ENCODE assay signal across 8 cellular contexts in the genomic region with DNA sequence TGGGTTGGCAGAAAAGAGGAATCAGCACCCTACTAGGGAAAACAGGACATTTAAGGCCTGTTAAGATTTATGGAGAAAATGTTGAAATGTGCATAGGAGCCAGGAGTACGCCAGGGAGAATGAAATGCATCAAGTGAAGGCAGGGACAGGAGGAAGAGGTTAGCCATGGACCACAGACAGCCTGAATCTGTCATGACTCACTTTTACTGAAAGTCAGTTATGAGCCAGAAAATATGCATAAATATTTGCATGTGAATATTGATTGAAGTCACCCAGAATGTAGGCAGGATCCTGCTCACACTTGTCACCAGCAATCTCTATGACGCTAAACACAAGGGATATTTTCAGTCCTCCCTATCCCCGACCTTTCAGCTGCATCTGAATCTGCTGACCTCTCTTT. TPM values are rescaled to one million over a fixed set of nuclear protein-coding genes. Genes with fewer than 3 reads are reported as not detected.
DNase-seq lines count a peak whose midpoint lies in the region; ATAC-seq and TF ChIP-seq lines count a peak whose summit lies in the region.

No MANE protein-coding gene starts in this region.

- peaks cover 5 to 22% of the 10 kb centered on the region in 2 experiments; a peak in 3 of 4 replicates for H3K4me1 ChIP-seq in SK-N-SH (ENCODE audit: control insufficient read depth in 1 of 2, insufficient read depth in 2 of 2, low read depth in 1 of 2, low read length in 1 of 2)

- TF ChIP-seq EP300 in SK-N-SH (IDR thresholded peaks at IDR 0.05; ENCODE audit: borderline replicate concordance in 1 of 2, low read depth in 1 of 2, low read length in 1 of 2), result peak; percentile 76 to 91

- H3F3A ChIP-seq in SK-N-SH (replicated peaks; ENCODE audit: insufficient read depth), result peaks cover 55% of the 10 kb centered on the region

- H3K4me2 ChIP-seq in SK-N-SH, result peak overlapping the region; percentile 77

- CTCF ChIA-PET in SK-N-SH (lab: Yijun Ruan, JAX), result no interaction called here

- no peaks in the 10 kb centered on the region for H3K9me2 ChIP-seq in SK-N-SH

- peaks cover 20% of the 10 kb centered on the region for H3K79me2 ChIP-seq in SK-N-SH (ENCODE audit: insufficient read depth)

- H3K36me3 ChIP-seq in SK-N-SH (replicated peaks in 1 of 2; ENCODE audit: control insufficient read depth in 1 of 2, insufficient read depth in 2 of 2, low read length in 1 of 2), result no peaks in the 10 kb centered on the region

- ATAC-seq in HG02610 (IDR thresholded peaks at IDR 0.05; ENCODE audit: unreplicated experiment) (peak; percentile 90), GM21381 (IDR thresholded peaks at IDR 0.05; ENCODE audit: unreplicated experiment) (no peak), GM19023 (IDR thresholded peaks at IDR 0.05; ENCODE audit: unreplicated experiment) (no peak)

- WGBS in SK-N-SH (ENCODE audit: low lambda C conversion rate), result 13% methylated on average over 3 of the region's 3 CpGs

- no peaks in the 10 kb centered on the region for H3K27me3 ChIP-seq in SK-N-SH (ENCODE audit: insufficient read depth)

- H3K9me3 ChIP-seq in SK-N-SH, result no peaks in the 10 kb centered on the region

- peak overlapping the region; percentile 41 to 100; a peak in 3 of 4 replicates for H3K27ac ChIP-seq in SK-N-SH (ENCODE audit: low read depth in 2 of 2, low read length in 1 of 2)

- DNase-seq in GM10266 (ENCODE audit: extremely low spot score) (peak; percentile 15), SK-N-SH (no peak), hepatic stellate cell (ENCODE audit: low spot score) (peak; percentile 57), HuH-7 (ENCODE audit: low spot score) (no peak)
- DNase-seq in effector CD8-positive, alpha-beta T cell (lab: John Stamatoyannopoulos, UW), result no peak

- H3K9ac ChIP-seq in SK-N-SH, result peak overlapping the region; percentile 56; the same call in 1 of the 2 replicates

- no peaks in the 10 kb centered on the region for H4K20me1 ChIP-seq in SK-N-SH (ENCODE audit: insufficient read depth)

- TF ChIP-seq RAD21 in SK-N-SH (IDR thresholded peaks at IDR 0.05; ENCODE audit: low read length), result no peak

- POLR2A ChIA-PET in SK-N-SH (lab: Yijun Ruan, JAX), result no interaction called here

- H3K4me3 ChIP-seq in SK-N-SH (ENCODE audit: low read depth in 2 of 2, low read length in 1 of 2), result no peak overlapping the region

- TF ChIP-seq CTCF in GM10266 (IDR thresholded peaks at IDR 0.05; ENCODE audit: control insufficient read depth, insufficient read depth, low read depth, missing control alignments) (no peak), SK-N-SH (IDR thresholded peaks at IDR 0.05) (no peak)

- H2AFZ ChIP-seq in SK-N-SH (ENCODE audit: low read depth), result no peak overlapping the region

TF ChIP-seq in SK-N-SH, 30 proteins besides CTCF, POLR2A, EP300 and RAD21 (continues in another document):
- TF ChIP-seq SMC3 (IDR thresholded peaks at IDR 0.05; ENCODE audit: low read depth, low read length) (no peak), TAF1 (IDR thresholded peaks at IDR 0.05; ENCODE audit: borderline replicate concordance, low read depth, low read length) (peak; percentile 42; the same call in 1 of the 2 replicates), MXI1 (IDR thresholded peaks at IDR 0.05; ENCODE audit: low read depth, low read length) (no peak), RXRA (IDR thresholded peaks at IDR 0.05; ENCODE audit: borderline replicate concordance, low read depth) (peak; percentile 63; the same call in 1 of the 2 replicates), TCF12 (IDR thresholded peaks at IDR 0.05) (peak; percentile 98), RCOR1 (IDR thresholded peaks at IDR 0.05; ENCODE audit: low read length) (0 out of 2 replicates have a peak, but pooled peaks have one; percentile 29), NRF1 (IDR thresholded peaks at IDR 0.05; ENCODE audit: low read depth, low read length) (no peak), GATA2 (CRISPR knock-in tag; IDR thresholded peaks at IDR 0.05) (no peak), TEAD4 (IDR thresholded peaks at IDR 0.05; ENCODE audit: borderline replicate concordance, insufficient read depth) (peak; percentile 82; the same call in 1 of the 2 replicates), EZH2phosphoT487 (IDR thresholded peaks at IDR 0.05; ENCODE audit: borderline replicate concordance, low read depth) (no peak), FOSL2 (IDR thresholded peaks at IDR 0.05; ENCODE audit: borderline replicate concordance, low read depth) (peak; percentile 91), POLR2AphosphoS5 (IDR thresholded peaks at IDR 0.05; ENCODE audit: low read depth, low read length) (peak; percentile 82), MEF2A (IDR thresholded peaks at IDR 0.05; ENCODE audit: borderline replicate concordance, low read depth) (no peak), SIN3A (IDR thresholded peaks at IDR 0.05; ENCODE audit: borderline replicate concordance, low read depth, low read length) (peak; percentile 88; the same call in 1 of the 2 replicates), YY1 (IDR thresholded peaks at IDR 0.05; ENCODE audit: low read depth) (no peak), ELF1 (IDR thresholded peaks at IDR 0.05) (no peak), NFIC (IDR thresholded peaks at IDR 0.05; ENCODE audit: borderline replicate concordance) (peak; percentile 90), RFX5 (IDR thresholded peaks at IDR 0.05; ENCODE audit: low read length) (no peak), FOXM1 (IDR thresholded peaks at IDR 0.05; ENCODE audit: low read depth) (0 out of 2 replicates have a peak, but pooled peaks have one; percentile 68), FOXJ3 (CRISPR knock-in tag; IDR thresholded peaks at IDR 0.05) (no peak), CHD2 (IDR thresholded peaks at IDR 0.05; ENCODE audit: low read length, partially characterized antibody) (no peak)
- TF ChIP-seq, protein P1, sequence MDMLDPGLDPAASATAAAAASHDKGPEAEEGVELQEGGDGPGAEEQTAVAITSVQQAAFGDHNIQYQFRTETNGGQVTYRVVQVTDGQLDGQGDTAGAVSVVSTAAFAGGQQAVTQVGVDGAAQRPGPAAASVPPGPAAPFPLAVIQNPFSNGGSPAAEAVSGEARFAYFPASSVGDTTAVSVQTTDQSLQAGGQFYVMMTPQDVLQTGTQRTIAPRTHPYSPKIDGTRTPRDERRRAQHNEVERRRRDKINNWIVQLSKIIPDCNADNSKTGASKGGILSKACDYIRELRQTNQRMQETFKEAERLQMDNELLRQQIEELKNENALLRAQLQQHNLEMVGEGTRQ (IDR thresholded peaks at IDR 0.05; ENCODE audit: borderline replicate concordance, low read depth, low read length), result no peak
- TF ChIP-seq, protein P2, sequence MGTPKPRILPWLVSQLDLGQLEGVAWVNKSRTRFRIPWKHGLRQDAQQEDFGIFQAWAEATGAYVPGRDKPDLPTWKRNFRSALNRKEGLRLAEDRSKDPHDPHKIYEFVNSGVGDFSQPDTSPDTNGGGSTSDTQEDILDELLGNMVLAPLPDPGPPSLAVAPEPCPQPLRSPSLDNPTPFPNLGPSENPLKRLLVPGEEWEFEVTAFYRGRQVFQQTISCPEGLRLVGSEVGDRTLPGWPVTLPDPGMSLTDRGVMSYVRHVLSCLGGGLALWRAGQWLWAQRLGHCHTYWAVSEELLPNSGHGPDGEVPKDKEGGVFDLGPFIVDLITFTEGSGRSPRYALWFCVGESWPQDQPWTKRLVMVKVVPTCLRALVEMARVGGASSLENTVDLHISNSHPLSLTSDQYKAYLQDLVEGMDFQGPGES (IDR thresholded peaks at IDR 0.05; ENCODE audit: low read depth, low read length), result no peak
- TF ChIP-seq, protein P3, sequence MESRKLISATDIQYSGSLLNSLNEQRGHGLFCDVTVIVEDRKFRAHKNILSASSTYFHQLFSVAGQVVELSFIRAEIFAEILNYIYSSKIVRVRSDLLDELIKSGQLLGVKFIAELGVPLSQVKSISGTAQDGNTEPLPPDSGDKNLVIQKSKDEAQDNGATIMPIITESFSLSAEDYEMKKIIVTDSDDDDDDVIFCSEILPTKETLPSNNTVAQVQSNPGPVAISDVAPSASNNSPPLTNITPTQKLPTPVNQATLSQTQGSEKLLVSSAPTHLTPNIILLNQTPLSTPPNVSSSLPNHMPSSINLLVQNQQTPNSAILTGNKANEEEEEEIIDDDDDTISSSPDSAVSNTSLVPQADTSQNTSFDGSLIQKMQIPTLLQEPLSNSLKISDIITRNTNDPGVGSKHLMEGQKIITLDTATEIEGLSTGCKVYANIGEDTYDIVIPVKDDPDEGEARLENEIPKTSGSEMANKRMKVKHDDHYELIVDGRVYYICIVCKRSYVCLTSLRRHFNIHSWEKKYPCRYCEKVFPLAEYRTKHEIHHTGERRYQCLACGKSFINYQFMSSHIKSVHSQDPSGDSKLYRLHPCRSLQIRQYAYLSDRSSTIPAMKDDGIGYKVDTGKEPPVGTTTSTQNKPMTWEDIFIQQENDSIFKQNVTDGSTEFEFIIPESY (IDR thresholded peaks at IDR 0.05; ENCODE audit: borderline replicate concordance, low read depth), result no peak
- TF ChIP-seq, protein P4, sequence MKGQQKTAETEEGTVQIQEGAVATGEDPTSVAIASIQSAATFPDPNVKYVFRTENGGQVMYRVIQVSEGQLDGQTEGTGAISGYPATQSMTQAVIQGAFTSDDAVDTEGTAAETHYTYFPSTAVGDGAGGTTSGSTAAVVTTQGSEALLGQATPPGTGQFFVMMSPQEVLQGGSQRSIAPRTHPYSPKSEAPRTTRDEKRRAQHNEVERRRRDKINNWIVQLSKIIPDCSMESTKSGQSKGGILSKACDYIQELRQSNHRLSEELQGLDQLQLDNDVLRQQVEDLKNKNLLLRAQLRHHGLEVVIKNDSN (IDR thresholded peaks at IDR 0.05; ENCODE audit: borderline replicate concordance, low read depth), result 0 out of 2 replicates have a peak, but pooled peaks have one; percentile 28
- TF ChIP-seq, protein P5, sequence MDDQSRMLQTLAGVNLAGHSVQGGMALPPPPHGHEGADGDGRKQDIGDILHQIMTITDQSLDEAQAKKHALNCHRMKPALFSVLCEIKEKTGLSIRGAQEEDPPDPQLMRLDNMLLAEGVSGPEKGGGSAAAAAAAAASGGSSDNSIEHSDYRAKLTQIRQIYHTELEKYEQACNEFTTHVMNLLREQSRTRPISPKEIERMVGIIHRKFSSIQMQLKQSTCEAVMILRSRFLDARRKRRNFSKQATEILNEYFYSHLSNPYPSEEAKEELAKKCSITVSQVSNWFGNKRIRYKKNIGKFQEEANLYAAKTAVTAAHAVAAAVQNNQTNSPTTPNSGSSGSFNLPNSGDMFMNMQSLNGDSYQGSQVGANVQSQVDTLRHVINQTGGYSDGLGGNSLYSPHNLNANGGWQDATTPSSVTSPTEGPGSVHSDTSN (IDR thresholded peaks at IDR 0.05), result peak; percentile 95

RNA-seq across cellular contexts. Expression of a gene that starts 25.1 kb away (rescaled TPM):
- polyA plus RNA-seq in SK-N-SH (2012; rRNA removed), result 11.7 and 12.4 TPM in 2 replicates
- polyA plus RNA-seq in SK-N-SH (2012; cell fraction: cytosol; rRNA removed), result 14.0 and 16.6 TPM in 2 replicates
- 12.6 and 24.0 TPM in 2 replicates for polyA plus RNA-seq in SK-N-SH (2012; cell fraction: nucleus; rRNA removed)

Comparison
In these comparisons a context has a peak if more than half of its experiments do, and no peak if none do; other contexts are left out.
1. DNase-seq: peak in GM10266 (single experiment) and hepatic stellate cell (single experiment); none in SK-N-SH (single experiment), HuH-7 (single experiment) and effector CD8-positive, alpha-beta T cell (single experiment).